ENCODE assay signal across 26 cellular contexts in genomic region chr4:138677651-138678202, GRCh38.
A peak's percentile ranks its signal among the peaks of the same experiment; 100 is the strongest.
DNase-seq lines count a peak whose midpoint lies in the region; FAIRE-seq and TF ChIP-seq lines count a peak whose summit lies in the region.
"Had no signal": no experiment of that assay in that cellular context is flagged by ENCODE, and none has a peak within 500 bp of the region (broad histone marks: within the 10 kb centered on the region; RNA-seq: fewer than 3 reads in every experiment).

No MANE protein-coding gene starts in this region.

- intact Hi-C loops in esophagus squamous epithelium (cut with DNase I), result no loop called here

- no peaks in the 10 kb centered on the region for H3K79me2 ChIP-seq in astrocyte (ENCODE audit: insufficient read depth, low read length)

- no peak overlapping the region for H4K8ac ChIP-seq in mesenchymal stem cell (ENCODE audit: low read length)

- FAIRE-seq in astrocyte (lab: Jason Lieb, UNC), result no peak
- FAIRE-seq: colon, frontal cortex, HTR-8/SVneo, TTC549 had no signal

- peak overlapping the region; percentile 58 for H2AK5ac ChIP-seq in mesenchymal stem cell (ENCODE audit: low read length, severe bottlenecking)

- no peak overlapping the region for H2BK12ac ChIP-seq in mesenchymal stem cell (ENCODE audit: low read length in 2 of 2)

- H3K27ac ChIP-seq in astrocyte (ENCODE audit: low read depth, low read length), result no peak overlapping the region
- peak overlapping the region; percentile 73 for H3K27ac ChIP-seq in mesenchymal stem cell (ENCODE audit: low read length, poor library complexity, severe bottlenecking)
- H3K27ac ChIP-seq in esophagus squamous epithelium, result no peak overlapping the region
- H3K27ac ChIP-seq: 22Rv1, KMS-11, lower lobe of right lung, tibial artery had no signal

- no peak overlapping the region for H3K4me3 Mint-ChIP-seq in astrocyte (ENCODE audit: unreplicated experiment)
- H3K4me3 Mint-ChIP-seq: activated CD4-positive, alpha-beta memory T cell treated with anti-CD3 and anti-CD28 coated beads, Interleukin-2, amount 10 ng/mL, durations not matched to agents 7 days and 5 days; activated naive CD8-positive, alpha-beta T cell treated with anti-CD3 and anti-CD28 coated beads, Interleukin-2, amount 50 U/mL, for 24 hours; stimulated activated naive CD8-positive, alpha-beta T cell treated with anti-CD3 and anti-CD28 coated beads, Interleukin-15, Interleukin-2, amounts not matched to agents 100 ng/mL and 50 ng/mL, for 24 hours had no signal

- H3K27me3 ChIP-seq in astrocyte (ENCODE audit: insufficient read depth, low read length) (no peaks in the 10 kb centered on the region), mesenchymal stem cell (ENCODE audit: control insufficient read depth in 1 of 2, insufficient read depth in 1 of 2, low read length in 2 of 2) (peaks cover 0 to 4% of the 10 kb centered on the region in 2 experiments), esophagus squamous epithelium (no peaks in the 10 kb centered on the region)
- H3K27me3 ChIP-seq: tibial artery had no signal

- H2AFZ ChIP-seq in astrocyte (ENCODE audit: low read depth, low read length), result no peak overlapping the region
- H2AFZ ChIP-seq in mesenchymal stem cell (ENCODE audit: low read depth, low read length), result no peak overlapping the region

- TF ChIP-seq CTCF in astrocyte (IDR thresholded peaks at IDR 0.05; ENCODE audit: insufficient read depth, low read depth, low read length) (no peak), esophagus squamous epithelium (IDR thresholded peaks at IDR 0.05) (no peak)

- peaks cover 3% of the 10 kb centered on the region for H3K27me3 Mint-ChIP-seq in astrocyte (ENCODE audit: low read depth, unreplicated experiment)
- H3K27me3 Mint-ChIP-seq: progenitor cell of endocrine pancreas had no signal

- H2BK120ac ChIP-seq in mesenchymal stem cell (ENCODE audit: low read depth, low read length), result no peak overlapping the region

- 74% methylated on average over 1 of the region's 1 CpG for WGBS in mesenchymal stem cell
- 10 to 20% methylated on average over 1 of the region's 1 CpG for WGBS in esophagus squamous epithelium, 2 donors

- H3K4ac ChIP-seq in mesenchymal stem cell (ENCODE audit: low read depth in 1 of 2, low read length in 2 of 2), result no peak overlapping the region

- H3K14ac ChIP-seq in mesenchymal stem cell (ENCODE audit: low read length in 2 of 2), result no peak overlapping the region

- H3K79me1 ChIP-seq in mesenchymal stem cell (replicated peaks; ENCODE audit: low read length, poor library complexity, severe bottlenecking), result no peaks in the 10 kb centered on the region

- H2BK5ac ChIP-seq in mesenchymal stem cell (ENCODE audit: low read depth, low read length, poor library complexity, severe bottlenecking), result no peak overlapping the region

- no peaks in the 10 kb centered on the region for H4K20me1 ChIP-seq in astrocyte (ENCODE audit: insufficient read depth, low read length)

- H3K18ac ChIP-seq in mesenchymal stem cell (ENCODE audit: low read depth in 1 of 2, low read length in 2 of 2), result no peak overlapping the region

- H2BK15ac ChIP-seq in mesenchymal stem cell (ENCODE audit: low read depth, poor library complexity, severe bottlenecking), result no peak overlapping the region

- no peak overlapping the region for H3K4me2 ChIP-seq in astrocyte (ENCODE audit: low read length)
- H3K4me2 ChIP-seq in mesenchymal stem cell (ENCODE audit: low read length, poor library complexity, severe bottlenecking), result no peak overlapping the region
- H3K4me2 ChIP-seq: KMS-11 had no signal

- H3K9ac ChIP-seq in astrocyte (ENCODE audit: low read length) (no peak overlapping the region), mesenchymal stem cell (ENCODE audit: low read length) (no peak overlapping the region)
- H3K9ac ChIP-seq: KMS-11 had no signal

- H3K9me3 Mint-ChIP-seq in astrocyte (ENCODE audit: unreplicated experiment), result no peaks in the 10 kb centered on the region
- H3K9me3 Mint-ChIP-seq: activated CD4-positive, alpha-beta memory T cell treated with anti-CD3 and anti-CD28 coated beads, Interleukin-2, amount 10 ng/mL, durations not matched to agents 7 days and 5 days; activated naive CD8-positive, alpha-beta T cell treated with anti-CD3 and anti-CD28 coated beads, Interleukin-2, amount 50 U/mL, for 24 hours; stimulated activated naive CD8-positive, alpha-beta T cell treated with anti-CD3 and anti-CD28 coated beads, Interleukin-15, Interleukin-2, amounts not matched to agents 100 ng/mL and 50 ng/mL, for 24 hours had no signal

- TF ChIP-seq POLR2A in esophagus squamous epithelium (IDR thresholded peaks at IDR 0.05), result no peak

- H3K23ac ChIP-seq in mesenchymal stem cell (ENCODE audit: low read length in 2 of 2), result no peak overlapping the region

- H3K4me1 Mint-ChIP-seq in astrocyte (ENCODE audit: low read depth, unreplicated experiment), result peaks cover 30% of the 10 kb centered on the region
- H3K4me1 Mint-ChIP-seq: activated CD4-positive, alpha-beta memory T cell treated with anti-CD3 and anti-CD28 coated beads, Interleukin-2, amount 10 ng/mL, durations not matched to agents 7 days and 5 days; activated naive CD8-positive, alpha-beta T cell treated with anti-CD3 and anti-CD28 coated beads, Interleukin-2, amount 50 U/mL, for 24 hours had no signal

- H3K4me3 ChIP-seq in astrocyte (ENCODE audit: insufficient read depth, low read depth, low read length) (no peak overlapping the region), mesenchymal stem cell (ENCODE audit: insufficient read depth in 1 of 2, low read depth in 1 of 2, low read length in 2 of 2) (no peak overlapping the region), esophagus squamous epithelium (no peak overlapping the region)
- H3K4me3 ChIP-seq: lower lobe of right lung, tibial artery had no signal

- peak; percentile 10 for DNase-seq in NCI-H1694 treated with DMSO at 0.1 percent for 48 hours (lab: John Stamatoyannopoulos, UW)
- no peak for DNase-seq in NCI-H1694 (lab: John Stamatoyannopoulos, UW)
- DNase-seq in astrocyte (ENCODE audit: low read depth), result peak; percentile 44
- DNase-seq in mesenchymal stem cell, result no peak
- no peak for DNase-seq in esophagus squamous epithelium (lab: John Stamatoyannopoulos, UW)
- no peak for DNase-seq in HUDEP-2 (lab: John Stamatoyannopoulos, UW; ENCODE audit: unreplicated experiment in 76 of 76)
- no peak for DNase-seq in NCI-H187 (lab: John Stamatoyannopoulos, UW)
- DNase-seq in NAMALWA (ENCODE audit: low spot score), result no peak
- DNase-seq: activated CD4-positive, alpha-beta memory T cell treated with anti-CD3 and anti-CD28 coated beads, Interleukin-2, amount 10 ng/mL, durations not matched to agents 7 days and 5 days; activated gamma-delta T cell; activated naive CD8-positive, alpha-beta T cell treated with anti-CD3 and anti-CD28 coated beads, Interleukin-2, amount 50 U/mL, for 24 hours; activated T-cell treated with anti-CD3 and anti-CD28 coated beads for 4 hours; effector memory CD4-positive, alpha-beta T cell; islet precursor cell; lower lobe of right lung; NCI-H2029; NCI-H2227 treated with DMSO at 0.1 percent for 48 hours; tibial artery had no signal

- H3K36me3 ChIP-seq in astrocyte (ENCODE audit: insufficient read depth, low read length) (no peaks in the 10 kb centered on the region), mesenchymal stem cell (ENCODE audit: control insufficient read depth in 1 of 2, insufficient read depth in 2 of 2, low read depth in 1 of 2, low read length in 2 of 2) (no peaks in the 10 kb centered on the region), esophagus squamous epithelium (no peaks in the 10 kb centered on the region)
- H3K36me3 ChIP-seq: lower lobe of right lung, tibial artery had no signal

- H3K9me3 ChIP-seq in astrocyte (ENCODE audit: insufficient read depth, low read depth, low read length), result no peaks in the 10 kb centered on the region
- no peaks in the 10 kb centered on the region for H3K9me3 ChIP-seq in mesenchymal stem cell (ENCODE audit: control insufficient read depth, low read length)
- H3K9me3 ChIP-seq in esophagus squamous epithelium, result no peaks in the 10 kb centered on the region
- H3K9me3 ChIP-seq: lower lobe of right lung, tibial artery had no signal

- H3K4me1 ChIP-seq in astrocyte (ENCODE audit: insufficient read depth, low read length), result peaks cover 12% of the 10 kb centered on the region
- H3K4me1 ChIP-seq in mesenchymal stem cell (ENCODE audit: control insufficient read depth, insufficient read depth, low read depth, low read length), result peaks cover 9% of the 10 kb centered on the region
- peaks cover 5 to 43% (median 10%) of the 10 kb centered on the region in 3 donors for H3K4me1 ChIP-seq in esophagus squamous epithelium

- H3K36me3 Mint-ChIP-seq in astrocyte (ENCODE audit: low read depth, unreplicated experiment), result no peaks in the 10 kb centered on the region

- no peak overlapping the region for H3K27ac Mint-ChIP-seq in astrocyte (ENCODE audit: unreplicated experiment)
- H3K27ac Mint-ChIP-seq: activated CD4-positive, alpha-beta memory T cell treated with anti-CD3 and anti-CD28 coated beads, Interleukin-2, amount 10 ng/mL, durations not matched to agents 7 days and 5 days; activated naive CD8-positive, alpha-beta T cell treated with anti-CD3 and anti-CD28 coated beads, Interleukin-2, amount 50 U/mL, for 24 hours; progenitor cell of endocrine pancreas; stimulated activated naive CD8-positive, alpha-beta T cell treated with anti-CD3 and anti-CD28 coated beads, Interleukin-15, Interleukin-2, amounts not matched to agents 100 ng/mL and 50 ng/mL, for 24 hours had no signal

- H4K91ac ChIP-seq in mesenchymal stem cell (ENCODE audit: low read length), result no peak overlapping the region

Comparison
In these comparisons a context has a peak if more than half of its experiments do, and no peak if none do; other contexts are left out.
1. DNase-seq: peak in NCI-H1694 treated with DMSO at 0.1 percent for 48 hours (single experiment) and astrocyte (single experiment); none in NCI-H1694 (single experiment), mesenchymal stem cell (single experiment), esophagus squamous epithelium (single experiment), HUDEP-2 (0 of 76), NCI-H187 (0 of 2) and NAMALWA (single experiment).